In genomic region chr4:143071351-143071750, GRCh38 we compare ENCODE assay signal across 15 cellular contexts.
A peak's percentile ranks its signal among the peaks of the same experiment; 100 is the strongest.
DNase-seq lines count a peak whose midpoint lies in the region; FAIRE-seq and TF ChIP-seq lines count a peak whose summit lies in the region.
"Had no signal": no experiment of that assay in that cellular context is flagged by ENCODE, and none has a peak within 500 bp of the region (broad histone marks: within the 10 kb centered on the region; RNA-seq: fewer than 3 reads in every experiment).

No MANE protein-coding gene starts in this region.

- no peak overlapping the region for H4K91ac ChIP-seq in H1 (replicated peaks; ENCODE audit: insufficient read length, low read length)
- no peak overlapping the region for H4K91ac ChIP-seq in trophoblast cell (ENCODE audit: low read depth, low read length)

- no peaks in the 10 kb centered on the region for H3K27me3 Mint-ChIP-seq in progenitor cell of endocrine pancreas

- CTCF ChIA-PET in HEK293 (lab: Yijun Ruan, JAX) (no interaction called here), H1 (lab: Charles Lee; ENCODE audit: partially characterized antibody) (interaction anchor here (1.0 to 1.2 kb wide), 3 partner anchors 12 to 1594 kb away, joined by 3 to 4 read pairs (median 3); no protein-coding TSS in a partner anchor)

- H3K56ac ChIP-seq in H1 (replicated peaks; ENCODE audit: insufficient read length, low read depth, low read length), result no peak overlapping the region

- H3K9ac ChIP-seq in H1 (replicated peaks in 1 of 4; ENCODE audit: extremely low read depth in 1 of 4, low read depth in 3 of 4, low read length in 3 of 4) (no peak overlapping the region), trophoblast cell (ENCODE audit: low read length) (no peak overlapping the region)
- H3K9ac ChIP-seq: BLaER1 had no signal

- no peak overlapping the region for H3K4me3 Mint-ChIP-seq in progenitor cell of endocrine pancreas (ENCODE audit: low read depth)
- H3K4me3 Mint-ChIP-seq: CD8-positive, alpha-beta memory T cell had no signal

- H2AFZ ChIP-seq in H1 (ENCODE audit: low read length), result 0 out of 2 replicates have a peak overlapping the region, but pooled peaks have one; percentile 13
- H2AFZ ChIP-seq in trophoblast cell (ENCODE audit: insufficient read depth, low read length, poor library complexity), result no peak overlapping the region

- TF ChIP-seq POLR2A in H1 (IDR thresholded peaks at IDR 0.05; ENCODE audit: control extremely low read depth in 1 of 2, low read depth in 2 of 2, low read length in 2 of 2), result no peak
- TF ChIP-seq POLR2A in Peyer's patch (IDR thresholded peaks at IDR 0.05), result no peak

- H2BK5ac ChIP-seq in H1 (ENCODE audit: low read depth, low read length), result no peak overlapping the region
- H2BK5ac ChIP-seq in trophoblast cell (ENCODE audit: low read depth, low read length, poor library complexity), result no peak overlapping the region

- H3K27ac ChIP-seq in HEK293 (ENCODE audit: extremely low read depth, low read depth, low read length) (no peak overlapping the region), H1 (ENCODE audit: low read depth, low read length) (no peak overlapping the region), trophoblast cell (ENCODE audit: low read depth, low read length) (no peak overlapping the region), Peyer's patch (no peak overlapping the region)
- H3K27ac ChIP-seq: 22Rv1, BLaER1, HL-60 had no signal

- no peak for TF ChIP-seq CTCF in HEK293 (tag by site-specific recombination; IDR thresholded peaks at IDR 0.05)
- TF ChIP-seq CTCF in H1 (IDR thresholded peaks at IDR 0.05; ENCODE audit: control extremely low read depth in 1 of 3, insufficient read depth in 1 of 3, low read depth in 1 of 3, low read length in 3 of 3), result no peak
- TF ChIP-seq CTCF in Peyer's patch (IDR thresholded peaks at IDR 0.05), result no peak
- TF ChIP-seq CTCF in progenitor cell of endocrine pancreas (IDR thresholded peaks at IDR 0.05; ENCODE audit: unreplicated experiment), result no peak

- H3K18ac ChIP-seq in H1 (ENCODE audit: extremely low read depth, low read length), result no peak overlapping the region
- no peak overlapping the region for H3K18ac ChIP-seq in trophoblast cell (ENCODE audit: low read length)

- H3K4me1 ChIP-seq in HEK293 (ENCODE audit: control insufficient read depth, insufficient read depth, low read length) (no peaks in the 10 kb centered on the region), H1 (replicated peaks in 1 of 4; ENCODE audit: control insufficient read depth in 3 of 4, insufficient read depth in 4 of 4, low read length in 3 of 4) (no peaks in the 10 kb centered on the region), trophoblast cell (ENCODE audit: control insufficient read depth in 1 of 2, insufficient read depth in 2 of 2, low read length in 2 of 2) (peaks cover 5 to 8% of the 10 kb centered on the region in 2 experiments), Peyer's patch (no peaks in the 10 kb centered on the region)
- H3K4me1 ChIP-seq: BLaER1 had no signal

- H2BK120ac ChIP-seq in H1 (replicated peaks; ENCODE audit: low read depth, low read length) (no peak overlapping the region), trophoblast cell (ENCODE audit: insufficient read depth, low read length, poor library complexity) (no peak overlapping the region)

- FAIRE-seq in H1 (lab: Jason Lieb, UNC), result no peak

- H3K4me2 ChIP-seq in H1 (ENCODE audit: insufficient read depth in 1 of 2, low read depth in 2 of 2, low read length in 2 of 2) (no peak overlapping the region), trophoblast cell (ENCODE audit: low read length) (no peak overlapping the region)
- H3K4me2 ChIP-seq: BLaER1 had no signal

- H3K27me3 ChIP-seq in H1 (replicated peaks in 1 of 4; ENCODE audit: control insufficient read depth in 3 of 4, extremely low read depth in 1 of 4, insufficient read depth in 3 of 4, low read length in 3 of 4) (no peaks in the 10 kb centered on the region), trophoblast cell (ENCODE audit: insufficient read depth, low read length) (no peaks in the 10 kb centered on the region), Peyer's patch (no peaks in the 10 kb centered on the region)
- H3K27me3 ChIP-seq: BLaER1 had no signal

- H3K14ac ChIP-seq in H1 (ENCODE audit: insufficient read length) (no peak overlapping the region), trophoblast cell (ENCODE audit: low read length) (no peak overlapping the region)

- H2BK20ac ChIP-seq in H1 (ENCODE audit: low read length), result no peak overlapping the region

- H3K36me3 ChIP-seq in HEK293 (ENCODE audit: control insufficient read depth in 2 of 2, insufficient read depth in 1 of 2, low read length in 2 of 2), result no peaks in the 10 kb centered on the region
- H3K36me3 ChIP-seq in H1 (ENCODE audit: control insufficient read depth in 2 of 4, insufficient read depth in 4 of 4, low read length in 3 of 4), result no peaks in the 10 kb centered on the region
- no peaks in the 10 kb centered on the region for H3K36me3 ChIP-seq in trophoblast cell (ENCODE audit: control insufficient read depth in 1 of 2, insufficient read depth in 2 of 2, low read length in 2 of 2)
- no peaks in the 10 kb centered on the region for H3K36me3 ChIP-seq in Peyer's patch
- H3K36me3 ChIP-seq: BLaER1 had no signal

- H3K36me3 Mint-ChIP-seq in progenitor cell of endocrine pancreas (ENCODE audit: insufficient read depth), result no peaks in the 10 kb centered on the region
- H3K36me3 Mint-ChIP-seq: CD8-positive, alpha-beta memory T cell had no signal

- 84% methylated on average over 2 of the region's 4 CpGs; no CpG with 5 or more reads in 1 of the 2 experiments for WGBS in H1 (ENCODE audit: extremely low coverage in 1 of 2, insufficient coverage in 1 of 2, insufficient read length in 1 of 2, insufficient replicate concordance in 2 of 2, low coverage in 1 of 2, low lambda C conversion rate in 2 of 2, missing lambda C conversion rate in 1 of 2), 2 experiments
- no CpG with 5 or more reads among the region's 4 CpGs for WGBS in trophoblast cell (ENCODE audit: extremely low coverage, insufficient coverage, insufficient read length)

- H2AK5ac ChIP-seq in H1 (ENCODE audit: low read depth, low read length), result no peak overlapping the region
- no peak overlapping the region for H2AK5ac ChIP-seq in trophoblast cell (ENCODE audit: low read length)

- H2BK12ac ChIP-seq in H1 (ENCODE audit: low read depth, low read length) (no peak overlapping the region), trophoblast cell (ENCODE audit: low read length) (no peak overlapping the region)

- no peak for TF ChIP-seq EP300 in H1 (IDR thresholded peaks at IDR 0.05; ENCODE audit: borderline replicate concordance in 1 of 2, low read depth in 2 of 2, low read length in 2 of 2)

- no peak for TF ChIP-seq RAD21 in H1 (IDR thresholded peaks at IDR 0.05 in 1 of 2, conservative IDR thresholded peaks at IDR 0.05 in 1 of 2; ENCODE audit: low read depth in 2 of 2, low read length in 2 of 2)

- no peak overlapping the region for H2BK15ac ChIP-seq in H1 (ENCODE audit: low read length)

- H3K9me3 Mint-ChIP-seq in progenitor cell of endocrine pancreas (ENCODE audit: low read depth), result peaks cover 4% of the 10 kb centered on the region

- no peaks in the 10 kb centered on the region for H3K23me2 ChIP-seq in H1 (ENCODE audit: low read depth, low read length)

- H3K4me3 ChIP-seq in HEK293 (ENCODE audit: low read depth, low read length), result no peak overlapping the region
- no peak overlapping the region for H3K4me3 ChIP-seq in H1 (ENCODE audit: extremely low read depth in 1 of 4, insufficient read depth in 2 of 4, low read depth in 3 of 4, low read length in 4 of 4)
- H3K4me3 ChIP-seq in trophoblast cell (ENCODE audit: low read depth, low read length), result no peak overlapping the region
- H3K4me3 ChIP-seq in Peyer's patch, result no peak overlapping the region
- H3K4me3 ChIP-seq: BLaER1 had no signal

- H4K8ac ChIP-seq in H1 (ENCODE audit: extremely low read depth, insufficient read depth, low read length) (peak overlapping the region; percentile 51; the same call in 1 of the 2 replicates), trophoblast cell (ENCODE audit: low read depth, low read length) (no peak overlapping the region)

- no peak overlapping the region for H3K27ac Mint-ChIP-seq in progenitor cell of endocrine pancreas
- H3K27ac Mint-ChIP-seq: CD8-positive, alpha-beta memory T cell had no signal

- DNase-seq in NCI-H1417 (lab: John Stamatoyannopoulos, UW), result peak in 2 of 3 experiments; percentile 48 to 78
- no peak for DNase-seq in NCI-H1417 treated with DMSO at 0.1 percent for 48 hours (lab: John Stamatoyannopoulos, UW)
- no peak for DNase-seq in H1 (ENCODE audit: low read depth in 1 of 2, low spot score in 2 of 2)
- peak; percentile 39 to 59 for DNase-seq in trophoblast cell
- no peak for DNase-seq in dedifferentiated amniotic fluid mesenchymal stem cell (ENCODE audit: extremely low spot score)
- DNase-seq in Peyer's patch, result no peak
- DNase-seq in progenitor cell of endocrine pancreas (ENCODE audit: low spot score, unreplicated experiment), result no peak
- DNase-seq: AML-193; CD8-positive, alpha-beta memory T cell; DMS53; HCEC 1CT had no signal

- no peak overlapping the region for H4K12ac ChIP-seq in trophoblast cell (ENCODE audit: low read depth, low read length)

- POLR2A ChIA-PET in HEK293 (lab: Yijun Ruan, JAX) (no interaction called here), H1 (lab: Charles Lee; ENCODE audit: partially characterized antibody) (no interaction called here)

- H4K20me1 ChIP-seq in H1 (replicated peaks in 1 of 2; ENCODE audit: control insufficient read depth in 1 of 2, insufficient read depth in 2 of 2, low read length in 2 of 2), result no peaks in the 10 kb centered on the region
- H4K20me1 ChIP-seq: BLaER1 had no signal

- H3K23ac ChIP-seq in H1 (ENCODE audit: insufficient read length) (no peak overlapping the region), trophoblast cell (ENCODE audit: low read length) (no peak overlapping the region)

- no peaks in the 10 kb centered on the region for H3K79me2 ChIP-seq in H1 (ENCODE audit: control insufficient read depth in 1 of 2, insufficient read depth in 2 of 2, low read length in 2 of 2)
- no peaks in the 10 kb centered on the region for H3K79me2 ChIP-seq in trophoblast cell (ENCODE audit: control insufficient read depth, insufficient read depth, low read length, poor library complexity)

- H3K4me1 Mint-ChIP-seq in progenitor cell of endocrine pancreas (ENCODE audit: low read depth), result no peaks in the 10 kb centered on the region
- H3K4me1 Mint-ChIP-seq: CD8-positive, alpha-beta memory T cell had no signal

- H3K79me1 ChIP-seq in H1 (ENCODE audit: low read depth, low read length) (no peaks in the 10 kb centered on the region), trophoblast cell (ENCODE audit: low read length) (no peaks in the 10 kb centered on the region)

- H3K4ac ChIP-seq in H1 (replicated peaks; ENCODE audit: insufficient read length, low read depth, low read length) (no peak overlapping the region), trophoblast cell (ENCODE audit: low read depth, low read length) (no peak overlapping the region)

- H3K9me3 ChIP-seq in HEK293 (ENCODE audit: control insufficient read depth, insufficient read depth, low read depth, low read length) (no peaks in the 10 kb centered on the region), H1 (ENCODE audit: insufficient read depth in 2 of 2, low read depth in 1 of 2, low read length in 1 of 2) (no peaks in the 10 kb centered on the region), trophoblast cell (ENCODE audit: insufficient read depth, low read depth, low read length) (no peaks in the 10 kb centered on the region), Peyer's patch (no peaks in the 10 kb centered on the region)

- no peak overlapping the region for H4K5ac ChIP-seq in H1 (ENCODE audit: insufficient read length, low read depth, low read length)

Comparison
In these comparisons a context has a peak if more than half of its experiments do, and no peak if none do; other contexts are left out.
1. DNase-seq: peak in NCI-H1417 (2 of 3) and trophoblast cell (2 of 2); none in NCI-H1417 treated with DMSO at 0.1 percent for 48 hours (single experiment), H1 (0 of 2), dedifferentiated amniotic fluid mesenchymal stem cell (single experiment), Peyer's patch (0 of 3) and progenitor cell of endocrine pancreas (single experiment).